In the genomic region with DNA sequence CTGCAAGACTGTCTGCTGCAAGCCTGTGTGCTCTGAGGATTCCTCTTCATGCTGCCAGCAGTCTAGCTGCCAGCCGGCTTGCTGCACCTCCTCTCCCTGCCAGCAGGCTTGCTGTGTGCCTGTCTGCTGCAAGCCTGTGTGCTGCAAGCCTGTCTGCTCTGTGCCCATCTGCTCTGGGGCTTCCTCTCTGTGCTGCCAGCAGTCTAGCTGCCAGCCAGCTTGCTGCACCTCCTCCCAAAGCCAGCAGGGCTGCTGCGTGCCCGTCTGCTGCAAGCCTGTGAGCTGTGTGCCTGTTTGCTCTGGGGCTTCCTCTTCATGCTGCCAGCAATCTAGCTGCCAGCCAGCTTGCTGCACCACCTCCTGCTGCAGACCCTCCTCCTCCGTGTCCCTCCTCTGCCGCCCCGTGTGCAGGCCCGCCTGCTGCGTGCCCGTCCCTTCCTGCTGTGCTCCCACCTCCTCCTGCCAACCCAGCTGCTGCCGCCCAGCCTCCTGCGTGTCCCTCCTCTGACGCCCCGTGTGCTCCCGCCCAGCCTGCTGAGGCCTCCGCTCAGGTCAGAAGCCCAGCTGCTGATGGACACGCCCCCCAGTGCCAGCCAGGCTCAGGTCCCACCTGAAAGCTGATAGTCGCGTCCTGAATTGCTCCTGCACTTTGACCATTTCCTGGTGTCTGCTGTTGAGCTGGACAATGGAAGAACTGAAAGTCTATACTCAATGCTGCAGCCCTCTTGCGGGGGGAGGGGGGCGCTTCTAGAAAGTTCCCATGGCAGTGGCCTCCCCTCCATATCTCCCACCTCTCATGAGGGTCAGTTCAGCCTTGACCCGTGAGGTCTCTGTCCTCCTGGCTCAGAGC, we compare ENCODE assay signal across 1 cellular context.
TF ChIP-seq lines count a peak whose summit lies in the region.

No MANE protein-coding gene starts in this region.

TF ChIP-seq in HEK293, 187 proteins besides CTCF, POLR2A, EP300 and RAD21:
- TF ChIP-seq ZNF837 (tag by site-specific recombination; IDR thresholded peaks at IDR 0.05), result no peak
- TF ChIP-seq, protein P1, sequence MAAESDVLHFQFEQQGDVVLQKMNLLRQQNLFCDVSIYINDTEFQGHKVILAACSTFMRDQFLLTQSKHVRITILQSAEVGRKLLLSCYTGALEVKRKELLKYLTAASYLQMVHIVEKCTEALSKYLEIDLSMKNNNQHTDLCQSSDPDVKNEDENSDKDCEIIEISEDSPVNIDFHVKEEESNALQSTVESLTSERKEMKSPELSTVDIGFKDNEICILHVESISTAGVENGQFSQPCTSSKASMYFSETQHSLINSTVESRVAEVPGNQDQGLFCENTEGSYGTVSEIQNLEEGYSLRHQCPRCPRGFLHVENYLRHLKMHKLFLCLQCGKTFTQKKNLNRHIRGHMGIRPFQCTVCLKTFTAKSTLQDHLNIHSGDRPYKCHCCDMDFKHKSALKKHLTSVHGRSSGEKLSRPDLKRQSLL (tag by site-specific recombination; IDR thresholded peaks at IDR 0.05), result no peak
- no peak for TF ChIP-seq ZNF555 (tag by site-specific recombination; conservative IDR thresholded peaks at IDR 0.05)
- TF ChIP-seq ZNF211 (tag by site-specific recombination; IDR thresholded peaks at IDR 0.05; ENCODE audit: low read depth), result no peak
- TF ChIP-seq, protein P2, sequence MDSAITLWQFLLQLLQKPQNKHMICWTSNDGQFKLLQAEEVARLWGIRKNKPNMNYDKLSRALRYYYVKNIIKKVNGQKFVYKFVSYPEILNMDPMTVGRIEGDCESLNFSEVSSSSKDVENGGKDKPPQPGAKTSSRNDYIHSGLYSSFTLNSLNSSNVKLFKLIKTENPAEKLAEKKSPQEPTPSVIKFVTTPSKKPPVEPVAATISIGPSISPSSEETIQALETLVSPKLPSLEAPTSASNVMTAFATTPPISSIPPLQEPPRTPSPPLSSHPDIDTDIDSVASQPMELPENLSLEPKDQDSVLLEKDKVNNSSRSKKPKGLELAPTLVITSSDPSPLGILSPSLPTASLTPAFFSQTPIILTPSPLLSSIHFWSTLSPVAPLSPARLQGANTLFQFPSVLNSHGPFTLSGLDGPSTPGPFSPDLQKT (IDR thresholded peaks at IDR 0.05; ENCODE audit: borderline replicate concordance, low read depth, low read length), result no peak
TF ChIP-seq in HEK293: peak in this region for 0.
